In genomic region chr1:89575207-89575606, GRCh38 we compare ENCODE assay signal across 22 cellular contexts. TPM values are rescaled to one million over a fixed set of nuclear protein-coding genes. Genes with fewer than 3 reads are reported as not detected.
DNase-seq lines count a peak whose midpoint lies in the region; ATAC-seq and TF ChIP-seq lines count a peak whose summit lies in the region.
"Had no signal": no experiment of that assay in that cellular context is flagged by ENCODE, and none has a peak within 500 bp of the region (broad histone marks: within the 10 kb centered on the region; RNA-seq: fewer than 3 reads in every experiment).

No MANE protein-coding gene starts in this region.

- H3K27me3 ChIP-seq in psoas muscle (ENCODE audit: insufficient read depth in 3 of 3, low read length in 2 of 3) (no peaks in the 10 kb centered on the region), stomach (no peaks in the 10 kb centered on the region)
- H3K27me3 ChIP-seq: BLaER1 treated with 17β-estradiol and CSF1 and Interleukin-3, amounts not matched to agents 10 nM and 100 nM; Peyer's patch; SJSA1 had no signal

- no peak for DNase-seq in activated T-cell treated with anti-CD3 and anti-CD28 coated beads, Interleukin-2, amount 50 U/mL, for 24 hours
- no peak for DNase-seq in activated T-cell treated with anti-CD3 and anti-CD28 coated beads for 4 hours
- peak; percentile 76 for DNase-seq in inferior parietal cortex (ENCODE audit: extremely low spot score)
- DNase-seq in psoas muscle = no peak
- no peak for DNase-seq in activated CD8-positive, alpha-beta T cell treated with anti-CD3 and anti-CD28 coated beads for 36 hours
- DNase-seq in cerebellum (ENCODE audit: low spot score) = no peak
- no peak for DNase-seq in stomach
- DNase-seq in stimulated activated naive CD4-positive, alpha-beta T cell (lab: John Stamatoyannopoulos, UW) = no peak
- DNase-seq: 8988T; CD8-positive, alpha-beta T cell; GDM1; GOT3; KG1; NCI-H1092 treated with DMSO at 0.1 percent for 48 hours; NCI-H2029; NCI-H2227 treated with DMSO at 0.1 percent for 48 hours; NCI-H510A; NCI-H748 treated with DMSO at 0.1 percent for 48 hours; Peyer's patch had no signal

- TF ChIP-seq CTCF in psoas muscle (IDR thresholded peaks at IDR 0.05) = no peak
- no peak for TF ChIP-seq CTCF in activated CD8-positive, alpha-beta T cell treated with anti-CD3 and anti-CD28 coated beads for 36 hours (IDR thresholded peaks at IDR 0.05)
- no peak for TF ChIP-seq CTCF in stomach (IDR thresholded peaks at IDR 0.05)

- no peaks in the 10 kb centered on the region for H3K4me1 ChIP-seq in psoas muscle
- H3K4me1 ChIP-seq in stomach = no peaks in the 10 kb centered on the region
- H3K4me1 ChIP-seq: Peyer's patch, SJSA1 had no signal

- no peak for TF ChIP-seq EP300 in stomach (IDR thresholded peaks at IDR 0.05)

- CTCF ChIA-PET in activated CD8-positive, alpha-beta T cell treated with anti-CD3 and anti-CD28 coated beads for 36 hours (lab: Charles Lee) = interaction anchor here (1.0 to 1.4 kb wide), 2 partner anchors 11 to 92 kb away, joined by 3 to 5 read pairs; no protein-coding TSS in a partner anchor

- intact Hi-C loops in psoas muscle (cut with DNase I) = loop anchor here in 1 of 2 donors (10.0 kb wide), 1 partner anchor 50 kb away; the partner anchor contains the start of gene LRRC8B
- intact Hi-C loops in activated CD8-positive, alpha-beta T cell treated with anti-CD3 and anti-CD28 coated beads for 36 hours (cut with micrococcal nuclease) = no loop called here
- intact Hi-C loops in stomach (cut with DNase I; ENCODE audit: low total_unique reads) = no loop called here

- peak in 3 of 4 donors; percentile 35 to 63 (median 43) for ATAC-seq in psoas muscle
- no peak for ATAC-seq in activated CD8-positive, alpha-beta T cell treated with anti-CD3 and anti-CD28 coated beads for 36 hours
- ATAC-seq: CD8-positive, alpha-beta T cell; HCT116 had no signal

- H3K36me3 ChIP-seq in psoas muscle (ENCODE audit: insufficient read depth in 1 of 2, low read depth in 1 of 2) = peaks cover 3 to 38% of the 10 kb centered on the region in 2 donors
- H3K36me3 ChIP-seq in stomach = peaks cover 0 to 15% (median 10%) of the 10 kb centered on the region in 4 donors
- H3K36me3 ChIP-seq: Peyer's patch, SJSA1 had no signal

- H3K9me3 ChIP-seq in psoas muscle = no peaks in the 10 kb centered on the region
- H3K9me3 ChIP-seq in stomach = no peaks in the 10 kb centered on the region
- H3K9me3 ChIP-seq: Peyer's patch, SJSA1 had no signal

- H3K27ac ChIP-seq in psoas muscle (no peak overlapping the region), stomach (no peak overlapping the region)
- H3K27ac ChIP-seq: BLaER1 treated with 17β-estradiol and CSF1 and Interleukin-3, amounts not matched to agents 10 nM and 100 nM; SJSA1 had no signal

- peaks cover 87% of the 10 kb centered on the region for H3K36me3 Mint-ChIP-seq in activated T-cell treated with anti-CD3 and anti-CD28 coated beads, Interleukin-2, amount 50 U/mL, for 24 hours (ENCODE audit: low read depth)
- H3K36me3 Mint-ChIP-seq in activated CD8-positive, alpha-beta T cell treated with anti-CD3 and anti-CD28 coated beads for 36 hours (ENCODE audit: low read depth) = peaks cover 55% of the 10 kb centered on the region

- 56 to 84% (median 76%) methylated on average over 1 of the region's 1 CpG for WGBS in psoas muscle, 3 donors
- 79 to 100% (median 91%) methylated on average over 1 of the region's 1 CpG for whole genome bisulfite sequencing in stomach, 5 donors

- H3K9me3 Mint-ChIP-seq in activated T-cell treated with anti-CD3 and anti-CD28 coated beads, Interleukin-2, amount 50 U/mL, for 24 hours = peaks cover 2% of the 10 kb centered on the region
- H3K9me3 Mint-ChIP-seq in activated CD8-positive, alpha-beta T cell treated with anti-CD3 and anti-CD28 coated beads for 36 hours = peaks cover 4% of the 10 kb centered on the region

- no peaks in the 10 kb centered on the region for H3K27me3 Mint-ChIP-seq in activated T-cell treated with anti-CD3 and anti-CD28 coated beads, Interleukin-2, amount 50 U/mL, for 24 hours
- H3K27me3 Mint-ChIP-seq in activated CD8-positive, alpha-beta T cell treated with anti-CD3 and anti-CD28 coated beads for 36 hours = no peaks in the 10 kb centered on the region

- H3K4me1 Mint-ChIP-seq in activated T-cell treated with anti-CD3 and anti-CD28 coated beads, Interleukin-2, amount 50 U/mL, for 24 hours (ENCODE audit: low read depth) = peaks cover 38% of the 10 kb centered on the region
- H3K4me1 Mint-ChIP-seq in activated CD8-positive, alpha-beta T cell treated with anti-CD3 and anti-CD28 coated beads for 36 hours (ENCODE audit: low read depth) = peaks cover 15% of the 10 kb centered on the region

- H3K4me3 ChIP-seq in psoas muscle = no peak overlapping the region
- H3K4me3 ChIP-seq in stomach = no peak overlapping the region
- H3K4me3 ChIP-seq: BLaER1 treated with 17β-estradiol and CSF1 and Interleukin-3, amounts not matched to agents 10 nM and 100 nM; Peyer's patch; SJSA1 had no signal

- POLR2A ChIA-PET in activated CD8-positive, alpha-beta T cell treated with anti-CD3 and anti-CD28 coated beads for 36 hours (lab: Charles Lee) = interaction anchor here (0.9 to 1.4 kb wide), 2 partner anchors 29 to 56 kb away, joined by 3 read pairs; no protein-coding TSS in a partner anchor

- H3K4me3 Mint-ChIP-seq in activated T-cell treated with anti-CD3 and anti-CD28 coated beads, Interleukin-2, amount 50 U/mL, for 24 hours = no peak overlapping the region
- H3K4me3 Mint-ChIP-seq in activated CD8-positive, alpha-beta T cell treated with anti-CD3 and anti-CD28 coated beads for 36 hours = no peak overlapping the region
- H3K4me3 Mint-ChIP-seq: CD8-positive, alpha-beta T cell had no signal

- peak overlapping the region; percentile 48 for H3K27ac Mint-ChIP-seq in activated T-cell treated with anti-CD3 and anti-CD28 coated beads, Interleukin-2, amount 50 U/mL, for 24 hours
- no peak overlapping the region for H3K27ac Mint-ChIP-seq in activated CD8-positive, alpha-beta T cell treated with anti-CD3 and anti-CD28 coated beads for 36 hours

- no peak for TF ChIP-seq POLR2A in stomach (IDR thresholded peaks at IDR 0.05)

RNA-seq across cellular contexts. Expression of gene LRRC8B, which starts 50.6 kb away (rescaled TPM):
- 10 to 100 TPM; 10.3 to 21.6 (median 13.7) TPM for total RNA-seq in psoas muscle
- 1 to 10 TPM; 2.7 to 3.7 (median 3.3) TPM for polyA plus RNA-seq in psoas muscle
- total RNA-seq in activated CD8-positive, alpha-beta T cell treated with anti-CD3 and anti-CD28 coated beads for 36 hours = 10 to 100 TPM; 24.9 to 31.7 TPM
- total RNA-seq in cerebellum = 18.0 TPM
- 10 to 100 TPM in 4 of 5 donors, 1 to 10 TPM in 1; 1.2 to 27.4 (median 15.2) TPM for total RNA-seq in stomach
- polyA plus RNA-seq in stomach = 1 to 10 TPM; 1.4 to 1.8 (median 1.6) TPM

RNA-seq across cellular contexts. Expression of gene LRRC8C, which starts 57.7 kb away (rescaled TPM):
- total RNA-seq in psoas muscle = 1 to 10 TPM; 2.8 to 4.1 (median 3.2) TPM
- polyA plus RNA-seq in psoas muscle = 1 to 10 TPM; 1.4 to 1.8 (median 1.8) TPM
- 10 to 100 TPM; 34.4 to 37.4 TPM for total RNA-seq in activated CD8-positive, alpha-beta T cell treated with anti-CD3 and anti-CD28 coated beads for 36 hours
- 5.5 TPM for total RNA-seq in cerebellum
- 10 to 100 TPM in 2 of 5 donors, 1 to 10 TPM in 1, under 1 TPM in 2; 0.45 to 14.8 (median 4.5) TPM for total RNA-seq in stomach
- polyA plus RNA-seq in stomach = 1 to 10 TPM in 2 of 3 donors, under 1 TPM in 1; 1.00 to 1.5 (median 1.2) TPM
